ENCODE assay signal across 22 cellular contexts in genomic region chr17:61362852-61363600, GRCh38. TPM values are rescaled to one million over a fixed set of nuclear protein-coding genes. Genes with fewer than 3 reads are reported as not detected.
"Had no signal": no experiment of that assay in that cellular context is flagged by ENCODE, and none has a peak within 500 bp of the region (broad histone marks: within the 10 kb centered on the region; RNA-seq: fewer than 3 reads in every experiment).

No MANE protein-coding gene starts in this region.

- H3K27ac Mint-ChIP-seq: dendritic cell treated with granulocyte-macrophage colony-stimulating factor and Interleukin-4, amounts not matched to agents 40 ng/mL and 50 ng/mL, for 4 days; endodermal cell; naive thymus-derived CD4-positive, alpha-beta T cell; nephron; neural progenitor cell; stimulated activated memory B cell treated with anti-CD40 and anti-IgM and Interleukin-4, amounts not matched to agents 10 μg/mL and 1 μg/mL and 100 μg/mL, for 72 hours had no signal

- H3K9me3 Mint-ChIP-seq: dendritic cell treated with granulocyte-macrophage colony-stimulating factor and Interleukin-4, amounts not matched to agents 40 ng/mL and 50 ng/mL, for 4 days; endodermal cell; naive thymus-derived CD4-positive, alpha-beta T cell; nephron; neural progenitor cell; stimulated activated memory B cell treated with anti-CD40 and anti-IgM and Interleukin-4, amounts not matched to agents 10 μg/mL and 1 μg/mL and 100 μg/mL, for 72 hours had no signal

- H3K4me3 Mint-ChIP-seq: dendritic cell treated with granulocyte-macrophage colony-stimulating factor and Interleukin-4, amounts not matched to agents 40 ng/mL and 50 ng/mL, for 4 days; endodermal cell; naive thymus-derived CD4-positive, alpha-beta T cell; nephron; neural progenitor cell; stimulated activated memory B cell treated with anti-CD40 and anti-IgM and Interleukin-4, amounts not matched to agents 10 μg/mL and 1 μg/mL and 100 μg/mL, for 72 hours had no signal

- H3K36me3 Mint-ChIP-seq: neural progenitor cell; stimulated activated memory B cell treated with anti-CD40 and anti-IgM and Interleukin-4, amounts not matched to agents 10 μg/mL and 1 μg/mL and 100 μg/mL, for 72 hours had no signal

- ATAC-seq: esophagus mucosa; gastroesophageal sphincter; heart left ventricle; left lung; naive thymus-derived CD4-positive, alpha-beta T cell; stimulated activated memory B cell treated with anti-CD40 and anti-IgM and Interleukin-4, amounts not matched to agents 10 μg/mL and 1 μg/mL and 100 μg/mL, for 72 hours; stimulated activated naive CD8-positive, alpha-beta T cell treated with anti-CD3 and anti-CD28 coated beads, Interleukin-15, Interleukin-2, amounts not matched to agents 100 U/mL and 50 U/mL, for 24 hours had no signal

- DNase-seq: colonic mucosa; effector CD8-positive, alpha-beta T cell; foreskin fibroblast; heart left ventricle; kidney; left lung; mammary epithelial cell; mesendoderm; midbrain; naive thymus-derived CD4-positive, alpha-beta T cell; sigmoid colon; stimulated activated CD4-positive, alpha-beta T cell treated with anti-CD3 and anti-CD28 coated beads, Interleukin-2, amount 100 ng/mL, for 24 hours; stimulated activated CD4-positive, alpha-beta T cell treated with anti-CD3 and anti-CD28 coated beads, Interleukin-4, amount 100 ng/mL, for 24 hours; stimulated activated naive CD8-positive, alpha-beta T cell treated with anti-CD3 and anti-CD28 coated beads, Interleukin-15, Interleukin-2, amounts not matched to agents 100 U/mL and 50 U/mL, for 24 hours; transverse colon had no signal

- H3K4me1 Mint-ChIP-seq: naive thymus-derived CD4-positive, alpha-beta T cell; stimulated activated memory B cell treated with anti-CD40 and anti-IgM and Interleukin-4, amounts not matched to agents 10 μg/mL and 1 μg/mL and 100 μg/mL, for 72 hours had no signal

RNA-seq across cellular contexts. Expression of gene TBX2, which starts 36.6 kb away (rescaled TPM):
- total RNA-seq: naive thymus-derived CD4-positive, alpha-beta T cell had no signal
